In genomic region chr1:153343811-153344717, GRCh38 we compare ENCODE assay signal across 17 cellular contexts. TPM values are rescaled to one million over a fixed set of nuclear protein-coding genes. Genes with fewer than 3 reads are reported as not detected.
A peak's percentile ranks its signal among the peaks of the same experiment; 100 is the strongest.
DNase-seq lines count a peak whose midpoint lies in the region; ATAC-seq, FAIRE-seq and TF ChIP-seq lines count a peak whose summit lies in the region.
"Had no signal": no experiment of that assay in that cellular context is flagged by ENCODE, and none has a peak within 500 bp of the region (broad histone marks: within the 10 kb centered on the region; RNA-seq: fewer than 3 reads in every experiment).

No MANE protein-coding gene starts in this region.

- no peak for DNase-seq in GM12891 (ENCODE audit: insufficient read length, low spot score)
- DNase-seq in H1 (ENCODE audit: low read depth in 1 of 2, low spot score in 2 of 2): peak in 1 of 2 experiments; percentile 31
- no peak for DNase-seq in trophoblast cell
- DNase-seq in DMS53 (lab: John Stamatoyannopoulos, UW): no peak
- DNase-seq in naive thymus-derived CD4-positive, alpha-beta T cell: no peak
- DNase-seq: brain microvascular endothelial cell; immature natural killer cell; NCI-H1048; NK-92 treated with Interleukin-12 subunit alpha and Interleukin-12 subunit beta, amount 100 ng/mL, for 24 hours; posterior cingulate gyrus had no signal

- H2BK15ac ChIP-seq in H1 (ENCODE audit: low read length): peak overlapping the region; percentile 1; the same call in 1 of the 2 replicates

- H3K14ac ChIP-seq in H1 (ENCODE audit: insufficient read length): no peak overlapping the region
- no peak overlapping the region for H3K14ac ChIP-seq in trophoblast cell (ENCODE audit: low read length)

- H3K27me3 ChIP-seq in KMS-11 (ENCODE audit: insufficient read depth, low read depth) (no peaks in the 10 kb centered on the region), H1 (replicated peaks in 1 of 4; ENCODE audit: control insufficient read depth in 3 of 4, extremely low read depth in 1 of 4, insufficient read depth in 3 of 4, low read length in 3 of 4) (peaks cover 0 to 2% (median 0%) of the 10 kb centered on the region in 4 experiments; a peak in 1 of 7 replicates), trophoblast cell (ENCODE audit: insufficient read depth, low read length) (no peaks in the 10 kb centered on the region)
- H3K27me3 ChIP-seq in naive thymus-derived CD4-positive, alpha-beta T cell (ENCODE audit: control insufficient read depth in 2 of 2, insufficient read depth in 2 of 2, low read length in 2 of 2): peaks cover 0 to 5% of the 10 kb centered on the region in 2 donors
- H3K27me3 ChIP-seq: brain microvascular endothelial cell had no signal

- H3K79me2 ChIP-seq in KMS-11 (ENCODE audit: insufficient read depth, low read depth) (0 out of 2 replicates have a peak, but pooled peaks cover 8% of the 10 kb centered on the region), H1 (ENCODE audit: control insufficient read depth in 1 of 2, insufficient read depth in 2 of 2, low read length in 2 of 2) (no peaks in the 10 kb centered on the region), trophoblast cell (ENCODE audit: control insufficient read depth, insufficient read depth, low read length, poor library complexity) (no peaks in the 10 kb centered on the region)

- intact Hi-C loops in naive thymus-derived CD4-positive, alpha-beta T cell (cut with micrococcal nuclease): no loop called here

- no peak overlapping the region for H4K5ac ChIP-seq in H1 (ENCODE audit: insufficient read length, low read depth, low read length)

- H3K9ac ChIP-seq in KMS-11: peak overlapping the region; percentile 65
- H3K9ac ChIP-seq in H1 (replicated peaks in 1 of 4; ENCODE audit: extremely low read depth in 1 of 4, low read depth in 3 of 4, low read length in 3 of 4): no peak overlapping the region
- H3K9ac ChIP-seq in trophoblast cell (ENCODE audit: low read length): no peak overlapping the region

- no peaks in the 10 kb centered on the region for H3K9me3 ChIP-seq in H1 (ENCODE audit: insufficient read depth in 2 of 2, low read depth in 1 of 2, low read length in 1 of 2)
- no peaks in the 10 kb centered on the region for H3K9me3 ChIP-seq in trophoblast cell (ENCODE audit: insufficient read depth, low read depth, low read length)
- no peaks in the 10 kb centered on the region for H3K9me3 ChIP-seq in naive thymus-derived CD4-positive, alpha-beta T cell (ENCODE audit: control insufficient read depth in 2 of 3, low read length in 3 of 3)
- H3K9me3 ChIP-seq: gastroesophageal sphincter had no signal

- no peak overlapping the region for H3K23ac ChIP-seq in H1 (ENCODE audit: insufficient read length)
- H3K23ac ChIP-seq in trophoblast cell (ENCODE audit: low read length): no peak overlapping the region

- H2BK120ac ChIP-seq in H1 (replicated peaks; ENCODE audit: low read depth, low read length): no peak overlapping the region
- H2BK120ac ChIP-seq in trophoblast cell (ENCODE audit: insufficient read depth, low read length, poor library complexity): no peak overlapping the region

- H3K18ac ChIP-seq in H1 (ENCODE audit: extremely low read depth, low read length) (peak overlapping the region; percentile 27; the same call in 1 of the 2 replicates), trophoblast cell (ENCODE audit: low read length) (no peak overlapping the region)

- H2BK20ac ChIP-seq in H1 (ENCODE audit: low read length): no peak overlapping the region

- peak overlapping the region; percentile 70 for H3K4me3 ChIP-seq in KMS-11 (IDR thresholded peaks at IDR 0.05; ENCODE audit: insufficient read depth, low read depth, low read length)
- H3K4me3 ChIP-seq in H1 (ENCODE audit: extremely low read depth in 1 of 4, insufficient read depth in 2 of 4, low read depth in 3 of 4, low read length in 4 of 4): no peak overlapping the region
- H3K4me3 ChIP-seq in trophoblast cell (ENCODE audit: low read depth, low read length): no peak overlapping the region
- no peak overlapping the region for H3K4me3 ChIP-seq in naive thymus-derived CD4-positive, alpha-beta T cell (ENCODE audit: low read length)
- H3K4me3 ChIP-seq: gastroesophageal sphincter had no signal

- H2AFZ ChIP-seq in KMS-11 (ENCODE audit: low read depth) (peak overlapping the region; percentile 61), H1 (ENCODE audit: low read length) (no peak overlapping the region), trophoblast cell (ENCODE audit: insufficient read depth, low read length, poor library complexity) (no peak overlapping the region)

- TF ChIP-seq POLR2A in GM12891 (IDR thresholded peaks at IDR 0.05; ENCODE audit: low read depth, low read length): peak; percentile 4; the same call in 1 of the 2 replicates
- no peak for TF ChIP-seq POLR2A in H1 (IDR thresholded peaks at IDR 0.05; ENCODE audit: control extremely low read depth in 1 of 2, low read depth in 2 of 2, low read length in 2 of 2)

- 0 out of 2 replicates have a peak, but pooled peaks have one; percentile 10 for TF ChIP-seq CTCF in KMS-11 (conservative IDR thresholded peaks at IDR 0.05; ENCODE audit: low read depth, low read length)
- no peak for TF ChIP-seq CTCF in H1 (IDR thresholded peaks at IDR 0.05; ENCODE audit: control extremely low read depth in 1 of 3, insufficient read depth in 1 of 3, low read depth in 1 of 3, low read length in 3 of 3)

- FAIRE-seq in GM12891 (lab: Jason Lieb, UNC): peak; percentile 13
- no peak for FAIRE-seq in H1 (lab: Jason Lieb, UNC)

- H3K23me2 ChIP-seq in H1 (ENCODE audit: low read depth, low read length): no peaks in the 10 kb centered on the region

- H4K20me1 ChIP-seq in KMS-11 (ENCODE audit: insufficient read depth) (no peaks in the 10 kb centered on the region), H1 (replicated peaks in 1 of 2; ENCODE audit: control insufficient read depth in 1 of 2, insufficient read depth in 2 of 2, low read length in 2 of 2) (no peaks in the 10 kb centered on the region)

- no peak overlapping the region for H2AK5ac ChIP-seq in H1 (ENCODE audit: low read depth, low read length)
- H2AK5ac ChIP-seq in trophoblast cell (ENCODE audit: low read length): no peak overlapping the region

- H3K27me3 Mint-ChIP-seq in naive thymus-derived CD4-positive, alpha-beta T cell: peaks cover 7 to 48% (median 30%) of the 10 kb centered on the region in 5 donors

- H2BK5ac ChIP-seq in H1 (ENCODE audit: low read depth, low read length) (no peak overlapping the region), trophoblast cell (ENCODE audit: low read depth, low read length, poor library complexity) (no peak overlapping the region)

- no peak overlapping the region for H4K12ac ChIP-seq in trophoblast cell (ENCODE audit: low read depth, low read length)

- no peak overlapping the region for H4K8ac ChIP-seq in H1 (ENCODE audit: extremely low read depth, insufficient read depth, low read length)
- H4K8ac ChIP-seq in trophoblast cell (ENCODE audit: low read depth, low read length): peak overlapping the region; percentile 7

- peak overlapping the region; percentile 89 for H3K27ac ChIP-seq in KMS-11
- H3K27ac ChIP-seq in H1 (ENCODE audit: low read depth, low read length): no peak overlapping the region
- H3K27ac ChIP-seq in trophoblast cell (ENCODE audit: low read depth, low read length): peak overlapping the region; percentile 52
- H3K27ac ChIP-seq in naive thymus-derived CD4-positive, alpha-beta T cell (ENCODE audit: low read depth, low read length): no peak overlapping the region
- H3K27ac ChIP-seq: brain microvascular endothelial cell, gastroesophageal sphincter had no signal

- CTCF ChIA-PET in H1 (lab: Charles Lee; ENCODE audit: partially characterized antibody): interaction anchor here (0.6 to 1.2 kb wide), 10 partner anchors 9 to 166 kb away, joined by 3 to 4 read pairs (median 3); partner anchors contain the start of genes PGLYRP3 and S100A9
- CTCF ChIA-PET in naive thymus-derived CD4-positive, alpha-beta T cell (lab: Charles Lee): no interaction called here

- TF ChIP-seq RAD21 in H1 (IDR thresholded peaks at IDR 0.05 in 1 of 2, conservative IDR thresholded peaks at IDR 0.05 in 1 of 2; ENCODE audit: low read depth in 2 of 2, low read length in 2 of 2): no peak

- WGBS in H1 (ENCODE audit: extremely low coverage in 1 of 2, insufficient coverage in 1 of 2, insufficient read length in 1 of 2, insufficient replicate concordance in 2 of 2, low coverage in 1 of 2, low lambda C conversion rate in 2 of 2, missing lambda C conversion rate in 1 of 2), 2 experiments: 81% methylated on average over 9 of the region's 9 CpGs; no CpG with 5 or more reads in 1 of the 2 experiments
- WGBS in trophoblast cell (ENCODE audit: extremely low coverage, insufficient coverage, insufficient read length): no CpG with 5 or more reads among the region's 9 CpGs

- H3K4me2 ChIP-seq in KMS-11: peak overlapping the region; percentile 72
- H3K4me2 ChIP-seq in H1 (ENCODE audit: insufficient read depth in 1 of 2, low read depth in 2 of 2, low read length in 2 of 2): no peak overlapping the region
- no peak overlapping the region for H3K4me2 ChIP-seq in trophoblast cell (ENCODE audit: low read length)

- H3K4me1 Mint-ChIP-seq in naive thymus-derived CD4-positive, alpha-beta T cell: peaks cover 25 to 66% (median 52%) of the 10 kb centered on the region in 7 donors

- H3K36me3 Mint-ChIP-seq in naive thymus-derived CD4-positive, alpha-beta T cell: no peaks in the 10 kb centered on the region
- H3K36me3 Mint-ChIP-seq: immature natural killer cell had no signal

- H3K79me1 ChIP-seq in H1 (ENCODE audit: low read depth, low read length) (no peaks in the 10 kb centered on the region), trophoblast cell (ENCODE audit: low read length) (peaks cover 7% of the 10 kb centered on the region)

- ATAC-seq in GM21529 (IDR thresholded peaks at IDR 0.05; ENCODE audit: unreplicated experiment): no peak
- no peak for ATAC-seq in naive thymus-derived CD4-positive, alpha-beta T cell
- ATAC-seq: gastroesophageal sphincter had no signal

- no peak overlapping the region for H3K56ac ChIP-seq in H1 (replicated peaks; ENCODE audit: insufficient read length, low read depth, low read length)

- H3K4me1 ChIP-seq in KMS-11 (ENCODE audit: low read depth, poor library complexity, severe bottlenecking) (peaks cover 65% of the 10 kb centered on the region), H1 (replicated peaks in 1 of 4; ENCODE audit: control insufficient read depth in 3 of 4, insufficient read depth in 4 of 4, low read length in 3 of 4) (no peaks in the 10 kb centered on the region; a peak in 1 of 7 replicates), trophoblast cell (ENCODE audit: control insufficient read depth in 1 of 2, insufficient read depth in 2 of 2, low read length in 2 of 2) (peaks cover 19 to 26% of the 10 kb centered on the region in 2 experiments)
- peaks cover 13 to 41% of the 10 kb centered on the region in 2 donors for H3K4me1 ChIP-seq in naive thymus-derived CD4-positive, alpha-beta T cell (ENCODE audit: control insufficient read depth in 2 of 2, insufficient read depth in 2 of 2, low read length in 2 of 2)
- H3K4me1 ChIP-seq: gastroesophageal sphincter had no signal

- TF ChIP-seq EP300 in H1 (IDR thresholded peaks at IDR 0.05; ENCODE audit: borderline replicate concordance in 1 of 2, low read depth in 2 of 2, low read length in 2 of 2): no peak

- H3K4me3 Mint-ChIP-seq in naive thymus-derived CD4-positive, alpha-beta T cell: peak overlapping the region in 5 of 10 donors; percentile 10 to 48 (median 17)
- H3K4me3 Mint-ChIP-seq: immature natural killer cell had no signal

- H3K4ac ChIP-seq in H1 (replicated peaks; ENCODE audit: insufficient read length, low read depth, low read length) (no peak overlapping the region), trophoblast cell (ENCODE audit: low read depth, low read length) (no peak overlapping the region)

- H3K9me3 Mint-ChIP-seq in naive thymus-derived CD4-positive, alpha-beta T cell: no peaks in the 10 kb centered on the region
- H3K9me3 Mint-ChIP-seq: immature natural killer cell had no signal

- H3K27ac Mint-ChIP-seq in naive thymus-derived CD4-positive, alpha-beta T cell: peak overlapping the region in 3 of 9 donors; percentile 19 to 43 (median 33)
- H3K27ac Mint-ChIP-seq: immature natural killer cell had no signal

- H2BK12ac ChIP-seq in H1 (ENCODE audit: low read depth, low read length) (no peak overlapping the region), trophoblast cell (ENCODE audit: low read length) (no peak overlapping the region)

- POLR2A ChIA-PET in H1 (lab: Charles Lee; ENCODE audit: partially characterized antibody): no interaction called here
- POLR2A ChIA-PET in naive thymus-derived CD4-positive, alpha-beta T cell (lab: Charles Lee): no interaction called here

- H4K91ac ChIP-seq in H1 (replicated peaks; ENCODE audit: insufficient read length, low read length) (no peak overlapping the region), trophoblast cell (ENCODE audit: low read depth, low read length) (peak overlapping the region; percentile 1)

- H3K36me3 ChIP-seq in KMS-11 (ENCODE audit: insufficient read depth) (no peaks in the 10 kb centered on the region), H1 (ENCODE audit: control insufficient read depth in 2 of 4, insufficient read depth in 4 of 4, low read length in 3 of 4) (no peaks in the 10 kb centered on the region), trophoblast cell (ENCODE audit: control insufficient read depth in 1 of 2, insufficient read depth in 2 of 2, low read length in 2 of 2) (no peaks in the 10 kb centered on the region)
- H3K36me3 ChIP-seq in naive thymus-derived CD4-positive, alpha-beta T cell (ENCODE audit: control insufficient read depth in 2 of 3, insufficient read depth in 3 of 3, low read length in 3 of 3): no peaks in the 10 kb centered on the region
- H3K36me3 ChIP-seq: brain microvascular endothelial cell, gastroesophageal sphincter had no signal

RNA-seq across cellular contexts. Expression of gene PGLYRP4, which starts 4.6 kb away (rescaled TPM):
- 1.1 TPM for polyA plus RNA-seq in GM12891 (2012; ENCODE audit: low read depth, missing spikeins)
- total RNA-seq in H1 (2021; fragmentation: NEBNext Ultra II Directional; extraction: Animal tissue kit (Norgen Biotek cat#: 25700)): not detected in 2 replicates
- polyA plus RNA-seq in H1 (2011; rRNA removed): not detected in 2 replicates
- polyA plus RNA-seq in H1 (2011; cell fraction: cytosol; rRNA removed): not detected
- not detected for polyA plus RNA-seq in H1 (2011; cell fraction: nucleus; rRNA removed)
- polyA plus RNA-seq in H1 (2012, experiment 1 of 2): not detected in 4 replicates
- not detected for polyA plus RNA-seq in H1 (2012, experiment 2 of 2)
- not detected for polyA plus RNA-seq in H1 (2013, experiment 1 of 2)
- polyA plus RNA-seq in H1 (2013, experiment 2 of 2): not detected
- polyA minus RNA-seq in H1 (2011; rRNA and poly(A)+ RNA removed): not detected in 2 replicates
- not detected for polyA minus RNA-seq in H1 (2011; cell fraction: cytosol; rRNA and poly(A)+ RNA removed)
- not detected for polyA minus RNA-seq in H1 (2011; cell fraction: nucleus; rRNA and poly(A)+ RNA removed)
- polyA plus RNA-seq in trophoblast cell (2013): 3.6 and 3.8 TPM in 2 replicates
- not detected for total RNA-seq in naive thymus-derived CD4-positive, alpha-beta T cell
- polyA plus RNA-seq in naive thymus-derived CD4-positive, alpha-beta T cell: not detected
- total RNA-seq: gastroesophageal sphincter, HT-29, mucosa of gallbladder, subcutaneous adipose tissue had no signal
- polyA plus RNA-seq: BJ, immature natural killer cell had no signal

RNA-seq across cellular contexts. Expression of gene S100A9, which starts 13.6 kb away (rescaled TPM):
- polyA plus RNA-seq in GM12891 (2012; ENCODE audit: low read depth, missing spikeins): not detected
- not detected in 2 replicates for total RNA-seq in H1 (2021; fragmentation: NEBNext Ultra II Directional; extraction: Animal tissue kit (Norgen Biotek cat#: 25700))
- not detected in 2 replicates for polyA plus RNA-seq in H1 (2011; rRNA removed)
- polyA plus RNA-seq in H1 (2011; cell fraction: cytosol; rRNA removed): not detected
- not detected for polyA plus RNA-seq in H1 (2011; cell fraction: nucleus; rRNA removed)
- not detected in 4 replicates for polyA plus RNA-seq in H1 (2012, experiment 1 of 2)
- polyA plus RNA-seq in H1 (2012, experiment 2 of 2): not detected
- polyA plus RNA-seq in H1 (2013, experiment 1 of 2): not detected
- polyA plus RNA-seq in H1 (2013, experiment 2 of 2): not detected
- not detected in 2 replicates for polyA minus RNA-seq in H1 (2011; rRNA and poly(A)+ RNA removed)
- polyA minus RNA-seq in H1 (2011; cell fraction: cytosol; rRNA and poly(A)+ RNA removed): not detected
- not detected for polyA minus RNA-seq in H1 (2011; cell fraction: nucleus; rRNA and poly(A)+ RNA removed)
- polyA plus RNA-seq in trophoblast cell (2013): 1.0 and 1.1 TPM in 2 replicates
- total RNA-seq in naive thymus-derived CD4-positive, alpha-beta T cell: 1,000 to 10,000 TPM in 1 of 5 experiments, 100 to 1,000 TPM in 1, 1 to 10 TPM in 2, not detected in 1; 8.3 to 2,269 (median 103) TPM
- 10 to 100 TPM in 1 of 2 donors, 1 to 10 TPM in 1; 9.0 to 22.8 TPM for polyA plus RNA-seq in naive thymus-derived CD4-positive, alpha-beta T cell
- polyA plus RNA-seq: BJ had no signal

RNA-seq across cellular contexts. Expression of gene PGLYRP3, which starts 31.3 kb away (rescaled TPM):
- 0.27 TPM for polyA plus RNA-seq in GM12891 (2012; ENCODE audit: low read depth, missing spikeins)
- not detected in 2 replicates for total RNA-seq in H1 (2021; fragmentation: NEBNext Ultra II Directional; extraction: Animal tissue kit (Norgen Biotek cat#: 25700))
- polyA plus RNA-seq in H1 (2011; rRNA removed): not detected in 2 replicates
- polyA plus RNA-seq in H1 (2011; cell fraction: cytosol; rRNA removed): not detected
- not detected for polyA plus RNA-seq in H1 (2011; cell fraction: nucleus; rRNA removed)
- not detected in 4 replicates for polyA plus RNA-seq in H1 (2012, experiment 1 of 2)
- not detected for polyA plus RNA-seq in H1 (2012, experiment 2 of 2)
- not detected for polyA plus RNA-seq in H1 (2013, experiment 1 of 2)
- not detected for polyA plus RNA-seq in H1 (2013, experiment 2 of 2)
- not detected in 2 replicates for polyA minus RNA-seq in H1 (2011; rRNA and poly(A)+ RNA removed)
- polyA minus RNA-seq in H1 (2011; cell fraction: cytosol; rRNA and poly(A)+ RNA removed): not detected
- polyA minus RNA-seq in H1 (2011; cell fraction: nucleus; rRNA and poly(A)+ RNA removed): not detected
- polyA plus RNA-seq in trophoblast cell (2013): 0.12 and 0.25 TPM in 2 replicates
- total RNA-seq in naive thymus-derived CD4-positive, alpha-beta T cell: not detected
- not detected for polyA plus RNA-seq in naive thymus-derived CD4-positive, alpha-beta T cell
- total RNA-seq: HT-29, mucosa of gallbladder, subcutaneous adipose tissue had no signal
- polyA plus RNA-seq: BJ, immature natural killer cell had no signal

RNA-seq across cellular contexts. Expression of gene S100A12, which starts 31.4 kb away (rescaled TPM):
- polyA plus RNA-seq in GM12891 (2012; ENCODE audit: low read depth, missing spikeins): not detected
- not detected in 2 replicates for total RNA-seq in H1 (2021; fragmentation: NEBNext Ultra II Directional; extraction: Animal tissue kit (Norgen Biotek cat#: 25700))
- not detected in 2 replicates for polyA plus RNA-seq in H1 (2011; rRNA removed)
- not detected for polyA plus RNA-seq in H1 (2011; cell fraction: cytosol; rRNA removed)
- polyA plus RNA-seq in H1 (2011; cell fraction: nucleus; rRNA removed): not detected
- polyA plus RNA-seq in H1 (2012, experiment 1 of 2): not detected in 4 replicates
- not detected for polyA plus RNA-seq in H1 (2012, experiment 2 of 2)
- not detected for polyA plus RNA-seq in H1 (2013, experiment 1 of 2)
- not detected for polyA plus RNA-seq in H1 (2013, experiment 2 of 2)
- polyA minus RNA-seq in H1 (2011; rRNA and poly(A)+ RNA removed): not detected in 2 replicates
- polyA minus RNA-seq in H1 (2011; cell fraction: cytosol; rRNA and poly(A)+ RNA removed): not detected
- polyA minus RNA-seq in H1 (2011; cell fraction: nucleus; rRNA and poly(A)+ RNA removed): not detected
- not detected in 2 replicates for polyA plus RNA-seq in trophoblast cell (2013)
- 100 to 1,000 TPM in 1 of 5 experiments, 10 to 100 TPM in 1, not detected in 3; 22.0 to 179 TPM for total RNA-seq in naive thymus-derived CD4-positive, alpha-beta T cell
- not detected for polyA plus RNA-seq in naive thymus-derived CD4-positive, alpha-beta T cell
- total RNA-seq: HT-29 had no signal
- polyA plus RNA-seq: BJ had no signal

RNA-seq across cellular contexts. Expression of gene S100A8, which starts 46.8 kb away (rescaled TPM):
- polyA plus RNA-seq in GM12891 (2012; ENCODE audit: low read depth, missing spikeins): not detected
- not detected in 2 replicates for total RNA-seq in H1 (2021; fragmentation: NEBNext Ultra II Directional; extraction: Animal tissue kit (Norgen Biotek cat#: 25700))
- polyA plus RNA-seq in H1 (2011; rRNA removed): not detected in 2 replicates
- not detected for polyA plus RNA-seq in H1 (2011; cell fraction: cytosol; rRNA removed)
- polyA plus RNA-seq in H1 (2011; cell fraction: nucleus; rRNA removed): not detected
- not detected in 4 replicates for polyA plus RNA-seq in H1 (2012, experiment 1 of 2)
- polyA plus RNA-seq in H1 (2012, experiment 2 of 2): not detected
- polyA plus RNA-seq in H1 (2013, experiment 1 of 2): not detected
- polyA plus RNA-seq in H1 (2013, experiment 2 of 2): not detected
- polyA minus RNA-seq in H1 (2011; rRNA and poly(A)+ RNA removed): not detected in 2 replicates
- polyA minus RNA-seq in H1 (2011; cell fraction: cytosol; rRNA and poly(A)+ RNA removed): not detected
- polyA minus RNA-seq in H1 (2011; cell fraction: nucleus; rRNA and poly(A)+ RNA removed): not detected
- polyA plus RNA-seq in trophoblast cell (2013): not detected in 2 replicates
- 1,000 to 10,000 TPM in 1 of 5 experiments, 100 to 1,000 TPM in 1, 1 to 10 TPM in 2, not detected in 1; 1.3 to 1,624 (median 61.2) TPM for total RNA-seq in naive thymus-derived CD4-positive, alpha-beta T cell
- 10 to 100 TPM in 1 of 2 donors, 1 to 10 TPM in 1; 1.7 to 10.8 TPM for polyA plus RNA-seq in naive thymus-derived CD4-positive, alpha-beta T cell
- total RNA-seq: HT-29 had no signal
- polyA plus RNA-seq: BJ had no signal

Comparison
In these comparisons a context has a peak if more than half of its experiments do, and no peak if none do; other contexts are left out.
1. H3K27ac ChIP-seq: peak in KMS-11 (single experiment) and trophoblast cell (single experiment); none in H1 (single experiment) and naive thymus-derived CD4-positive, alpha-beta T cell (single experiment).